ENCODE assay signal across 14 cellular contexts in the genomic region with DNA sequence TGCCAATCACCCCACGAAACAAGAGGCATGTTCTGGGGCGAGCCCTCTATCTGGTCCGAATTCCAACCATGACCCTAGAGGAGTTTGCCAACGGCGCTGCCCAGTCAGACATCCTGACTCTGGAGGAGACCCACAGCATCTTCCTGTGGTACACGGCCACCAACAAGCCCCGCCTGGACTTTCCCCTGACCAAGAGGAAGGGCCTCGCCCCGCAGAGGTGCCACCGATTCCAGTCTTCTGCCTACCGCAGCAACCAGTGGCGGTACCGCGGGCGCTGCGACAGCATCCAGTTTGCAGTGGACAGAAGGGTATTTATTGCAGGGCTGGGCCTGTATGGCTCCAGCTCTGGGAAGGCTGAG. TPM values are rescaled to one million over a fixed set of nuclear protein-coding genes. Genes with fewer than 3 reads are reported as not detected.
DNase-seq lines count a peak whose midpoint lies in the region; ATAC-seq lines count a peak whose summit lies in the region.
"Had no signal": no experiment of that assay in that cellular context is flagged by ENCODE, and none has a peak within 500 bp of the region (broad histone marks: within the 10 kb centered on the region; RNA-seq: fewer than 3 reads in every experiment).

No MANE protein-coding gene starts in this region.

- H3K9me3 Mint-ChIP-seq in activated naive CD4-positive, alpha-beta T cell treated with anti-CD3 and anti-CD28 coated beads, Interleukin-2, amount 10 ng/mL, durations not matched to agents 7 days and 5 days, result no peaks in the 10 kb centered on the region
- H3K9me3 Mint-ChIP-seq in activated CD8-positive, alpha-beta T cell treated with anti-CD3 and anti-CD28 coated beads, Interleukin-2, amount 10 ng/mL, durations not matched to agents 7 days and 5 days (ENCODE audit: insufficient read depth), result no peaks in the 10 kb centered on the region
- no peaks in the 10 kb centered on the region for H3K9me3 Mint-ChIP-seq in memory B cell

- H3K36me3 ChIP-seq in subcutaneous abdominal adipose tissue (ENCODE audit: control insufficient read depth in 5 of 5, insufficient read depth in 5 of 5, low read length in 5 of 5), result peaks cover 2 to 46% (median 41%) of the 10 kb centered on the region in 5 donors

- H3K4me3 ChIP-seq in subcutaneous abdominal adipose tissue (ENCODE audit: low read depth in 1 of 5, low read length in 5 of 5), result no peak overlapping the region

- no peaks in the 10 kb centered on the region for H3K9me3 ChIP-seq in subcutaneous abdominal adipose tissue (ENCODE audit: control insufficient read depth in 5 of 5, low read length in 5 of 5)

- H3K4me1 ChIP-seq in subcutaneous abdominal adipose tissue (ENCODE audit: control insufficient read depth in 5 of 5, insufficient read depth in 5 of 5, low read length in 5 of 5), result peaks cover 4 to 54% (median 39%) of the 10 kb centered on the region in 5 donors

- peak overlapping the region; percentile 84 for H3K27ac Mint-ChIP-seq in activated naive CD4-positive, alpha-beta T cell treated with anti-CD3 and anti-CD28 coated beads, Interleukin-2, amount 10 ng/mL, durations not matched to agents 7 days and 5 days
- no peak overlapping the region for H3K27ac Mint-ChIP-seq in activated CD8-positive, alpha-beta T cell treated with anti-CD3 and anti-CD28 coated beads, Interleukin-2, amount 10 ng/mL, durations not matched to agents 7 days and 5 days
- H3K27ac Mint-ChIP-seq in memory B cell, result peak overlapping the region; percentile 41

- H3K36me3 Mint-ChIP-seq in activated naive CD4-positive, alpha-beta T cell treated with anti-CD3 and anti-CD28 coated beads, Interleukin-2, amount 10 ng/mL, durations not matched to agents 7 days and 5 days, result peaks cover 41% of the 10 kb centered on the region
- H3K36me3 Mint-ChIP-seq in activated CD8-positive, alpha-beta T cell treated with anti-CD3 and anti-CD28 coated beads, Interleukin-2, amount 10 ng/mL, durations not matched to agents 7 days and 5 days (ENCODE audit: low read depth), result peaks cover 30% of the 10 kb centered on the region
- no peaks in the 10 kb centered on the region for H3K36me3 Mint-ChIP-seq in memory B cell

- H3K9ac ChIP-seq in subcutaneous abdominal adipose tissue (ENCODE audit: low read length in 5 of 5), result no peak overlapping the region

- no peak for DNase-seq in activated naive CD4-positive, alpha-beta T cell treated with anti-CD3 and anti-CD28 coated beads, Interleukin-2, amount 10 ng/mL, durations not matched to agents 7 days and 5 days
- DNase-seq in activated naive CD4-positive, alpha-beta T cell treated with anti-CD3 and anti-CD28 coated beads, Interleukin-2, amount 50 U/mL, for 16 hours, result no peak
- DNase-seq in activated CD8-positive, alpha-beta T cell treated with anti-CD3 and anti-CD28 coated beads, Interleukin-2, amount 10 ng/mL, durations not matched to agents 7 days and 5 days, result no peak
- DNase-seq in memory B cell (ENCODE audit: low spot score in 2 of 2) (no peak), NCI-H69 (lab: John Stamatoyannopoulos, UW) (no peak), NCI-H1092 treated with DMSO at 0.1 percent for 48 hours (lab: John Stamatoyannopoulos, UW) (no peak), NCI-H1930 (lab: John Stamatoyannopoulos, UW) (no peak)
- DNase-seq: activated CD4-positive, alpha-beta T cell treated with anti-CD3 and anti-CD28 coated beads for 1 hour; amniotic stem cell; effector CD8-positive, alpha-beta T cell; Kasumi-1; left colon; stimulated activated CD4-positive, alpha-beta T cell treated with anti-CD3 and anti-CD28 coated beads, Interleukin-15, amount 100 ng/mL, for 24 hours had no signal

- peak overlapping the region; percentile 78 for H3K27ac ChIP-seq in subcutaneous abdominal adipose tissue (ENCODE audit: low read depth, low read length)

- H3K4me3 Mint-ChIP-seq in activated naive CD4-positive, alpha-beta T cell treated with anti-CD3 and anti-CD28 coated beads, Interleukin-2, amount 10 ng/mL, durations not matched to agents 7 days and 5 days, result peak overlapping the region; percentile 74
- peak overlapping the region; percentile 74 for H3K4me3 Mint-ChIP-seq in activated CD8-positive, alpha-beta T cell treated with anti-CD3 and anti-CD28 coated beads, Interleukin-2, amount 10 ng/mL, durations not matched to agents 7 days and 5 days
- peak overlapping the region; percentile 57 for H3K4me3 Mint-ChIP-seq in memory B cell

- H3K4me1 Mint-ChIP-seq in activated naive CD4-positive, alpha-beta T cell treated with anti-CD3 and anti-CD28 coated beads, Interleukin-2, amount 10 ng/mL, durations not matched to agents 7 days and 5 days, result peaks cover 41% of the 10 kb centered on the region
- H3K4me1 Mint-ChIP-seq in activated CD8-positive, alpha-beta T cell treated with anti-CD3 and anti-CD28 coated beads, Interleukin-2, amount 10 ng/mL, durations not matched to agents 7 days and 5 days (ENCODE audit: low read depth), result peaks cover 39% of the 10 kb centered on the region
- peaks cover 9% of the 10 kb centered on the region for H3K4me1 Mint-ChIP-seq in memory B cell

- ATAC-seq in activated CD8-positive, alpha-beta T cell treated with anti-CD3 and anti-CD28 coated beads, Interleukin-2, amount 10 ng/mL, durations not matched to agents 7 days and 5 days, result no peak
- no peak for ATAC-seq in memory B cell (ENCODE audit: low read depth)

- POLR2A ChIA-PET in activated CD8-positive, alpha-beta T cell treated with anti-CD3 and anti-CD28 coated beads, Interleukin-2, amount 10 ng/mL, durations not matched to agents 7 days and 5 days (lab: Charles Lee), result no interaction called here

- CTCF ChIA-PET in activated naive CD4-positive, alpha-beta T cell treated with anti-CD3 and anti-CD28 coated beads, Interleukin-2, amount 10 ng/mL, durations not matched to agents 7 days and 5 days (lab: Charles Lee), result interaction anchor here (1.2 kb wide), 1 partner anchor 10 kb away, joined by 3 read pairs; no protein-coding TSS in a partner anchor
- CTCF ChIA-PET in activated CD8-positive, alpha-beta T cell treated with anti-CD3 and anti-CD28 coated beads, Interleukin-2, amount 10 ng/mL, durations not matched to agents 7 days and 5 days (lab: Charles Lee), result interaction anchor here (0.9 kb wide), 1 partner anchor 160 kb away, joined by 3 read pairs; no protein-coding TSS in a partner anchor

- H3K27me3 ChIP-seq in subcutaneous abdominal adipose tissue (ENCODE audit: control insufficient read depth in 5 of 5, insufficient read depth in 4 of 5, low read length in 5 of 5), result no peaks in the 10 kb centered on the region

- H3K27me3 Mint-ChIP-seq in activated naive CD4-positive, alpha-beta T cell treated with anti-CD3 and anti-CD28 coated beads, Interleukin-2, amount 10 ng/mL, durations not matched to agents 7 days and 5 days, result no peaks in the 10 kb centered on the region
- H3K27me3 Mint-ChIP-seq in activated CD8-positive, alpha-beta T cell treated with anti-CD3 and anti-CD28 coated beads, Interleukin-2, amount 10 ng/mL, durations not matched to agents 7 days and 5 days (ENCODE audit: low read depth), result no peaks in the 10 kb centered on the region
- no peaks in the 10 kb centered on the region for H3K27me3 Mint-ChIP-seq in memory B cell

RNA-seq across cellular contexts. Expression of gene BTBD6, which starts 1.7 kb away (rescaled TPM):
- total RNA-seq in activated CD8-positive, alpha-beta T cell treated with anti-CD3 and anti-CD28 coated beads, Interleukin-2, amount 10 ng/mL, durations not matched to agents 7 days and 5 days, result 10 to 100 TPM; 53.7 to 59.8 TPM

RNA-seq across cellular contexts. Expression of gene BRF1, which starts 50.8 kb away (rescaled TPM):
- total RNA-seq in activated CD8-positive, alpha-beta T cell treated with anti-CD3 and anti-CD28 coated beads, Interleukin-2, amount 10 ng/mL, durations not matched to agents 7 days and 5 days, result 10 to 100 TPM; 42.1 to 44.7 TPM
